ENCODE assay signal across 8 cellular contexts in the genomic region with DNA sequence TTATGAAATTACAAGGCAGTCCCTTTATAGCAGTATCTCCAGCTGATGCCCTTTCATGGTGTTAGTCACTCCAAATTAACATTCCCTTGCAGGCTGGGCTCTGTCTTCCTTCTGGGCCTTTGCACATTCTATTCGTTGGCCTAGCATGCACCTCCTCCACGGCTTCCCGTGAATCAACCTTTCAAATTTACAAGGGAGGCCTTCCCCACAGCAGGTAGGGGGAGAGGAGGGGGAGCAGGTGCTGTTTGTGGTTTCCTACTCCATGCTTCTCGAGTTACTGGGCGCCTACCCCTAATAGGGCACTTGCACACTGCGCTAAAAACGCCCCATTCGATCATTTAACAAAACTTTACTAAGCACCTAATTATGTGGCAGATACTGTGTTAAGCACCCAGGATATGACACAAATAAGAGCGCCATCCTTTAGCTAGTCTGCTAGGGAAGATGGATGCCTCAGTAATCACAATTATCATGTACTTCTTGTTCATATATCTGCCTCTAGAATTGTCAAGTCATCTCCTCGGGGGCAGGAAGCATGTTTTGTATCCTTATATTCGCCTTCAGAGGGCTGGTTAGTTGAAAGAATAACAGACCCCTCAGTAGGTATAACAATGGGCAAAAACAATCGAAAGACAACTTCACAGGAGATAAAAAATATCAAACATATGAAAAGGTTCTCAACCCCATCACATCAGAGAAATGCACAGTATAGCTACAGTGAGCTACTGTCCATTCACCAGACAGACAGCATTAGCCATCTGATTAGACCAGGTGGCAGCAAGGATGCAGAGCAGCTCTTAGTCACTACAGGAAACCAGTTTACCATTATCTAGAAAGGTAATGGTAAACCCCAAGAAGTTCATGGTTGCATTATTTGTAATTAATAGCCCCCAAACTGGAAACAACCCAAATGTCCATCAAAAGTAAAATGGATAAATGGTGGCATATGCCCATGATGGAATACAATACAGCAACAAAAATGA. TPM values are rescaled to one million over a fixed set of nuclear protein-coding genes. Genes with fewer than 3 reads are reported as not detected.
DNase-seq lines count a peak whose midpoint lies in the region; ATAC-seq and TF ChIP-seq lines count a peak whose summit lies in the region.

No MANE protein-coding gene starts in this region.

- in situ Hi-C loops in gastrocnemius medialis (cut with MboI; ENCODE audit: low sequenced_read_pairs in 4 of 4), result no loop called here

- ATAC-seq in Right ventricle myocardium superior (ENCODE audit: poor library complexity) (no peak), gastrocnemius medialis (no peak), GM19324 (IDR thresholded peaks at IDR 0.05; ENCODE audit: low FRiP score, unreplicated experiment) (no peak), HG03432 (IDR thresholded peaks at IDR 0.05; ENCODE audit: unreplicated experiment) (no peak), left lobe of liver (no peak)

- H3K27me3 ChIP-seq in right atrium auricular region (no peaks in the 10 kb centered on the region), gastrocnemius medialis (no peaks in the 10 kb centered on the region)

- H3K4me1 ChIP-seq in right atrium auricular region (peaks cover 0 to 39% of the 10 kb centered on the region in 2 donors), gastrocnemius medialis (peaks cover 21 to 32% of the 10 kb centered on the region in 2 donors)

- H3K9me3 ChIP-seq in right atrium auricular region (no peaks in the 10 kb centered on the region), gastrocnemius medialis (no peaks in the 10 kb centered on the region)

- no peak for TF ChIP-seq POLR2A in gastrocnemius medialis (IDR thresholded peaks at IDR 0.05)

- H3K4me3 ChIP-seq in right atrium auricular region (no peak overlapping the region), gastrocnemius medialis (no peak overlapping the region)

- H3K36me3 ChIP-seq in right atrium auricular region (no peaks in the 10 kb centered on the region), gastrocnemius medialis (no peaks in the 10 kb centered on the region)

- intact Hi-C loops in Right ventricle myocardium superior (cut with DNase I), result no loop called here
- intact Hi-C loops in gastrocnemius medialis (cut with DNase I; ENCODE audit: low total_unique reads), result no loop called here

- H3K27ac ChIP-seq in right atrium auricular region (peak overlapping the region; percentile 97), gastrocnemius medialis (peak overlapping the region; percentile 79 to 97 (median 87))

- TF ChIP-seq CTCF in right atrium auricular region (IDR thresholded peaks at IDR 0.05) (no peak), gastrocnemius medialis (IDR thresholded peaks at IDR 0.05 in 4 of 5, conservative IDR thresholded peaks at IDR 0.05 in 1 of 5) (no peak)

- DNase-seq in right atrium auricular region (ENCODE audit: low spot score), result no peak
- DNase-seq in Right ventricle myocardium superior, result no peak
- DNase-seq in activated CD4-positive, CD25-positive, alpha-beta regulatory T cell (lab: John Stamatoyannopoulos, UW), result peak in 3 of 4 experiments; percentile 4 to 20 (median 11)
- DNase-seq in effector CD8-positive, alpha-beta T cell (lab: John Stamatoyannopoulos, UW), result peak; percentile 11
- no peak for DNase-seq in gastrocnemius medialis
- no peak for DNase-seq in left lobe of liver (ENCODE audit: low spot score)

RNA-seq across cellular contexts. Expression of a gene that starts 1.7 kb away (rescaled TPM):
- total RNA-seq in right atrium auricular region, result 10 to 100 TPM; 39.3 to 51.9 TPM
- 48.1 TPM for total RNA-seq in Right ventricle myocardium superior
- total RNA-seq in gastrocnemius medialis, result 10 to 100 TPM; 16.4 to 38.4 (median 19.0) TPM
- total RNA-seq in left lobe of liver, result 83.7 TPM

RNA-seq across cellular contexts. Expression of a gene that starts 42.1 kb away (rescaled TPM):
- under 1 TPM in 1 of 2 donors, not detected in 1; 0.24 TPM for total RNA-seq in right atrium auricular region
- total RNA-seq in Right ventricle myocardium superior, result not detected
- not detected for total RNA-seq in gastrocnemius medialis
- total RNA-seq in left lobe of liver, result 0.10 TPM

RNA-seq across cellular contexts. Expression of a gene that starts 51.2 kb away (rescaled TPM):
- total RNA-seq in right atrium auricular region, result 10 to 100 TPM; 18.5 to 26.3 TPM
- total RNA-seq in Right ventricle myocardium superior, result 46.6 TPM
- total RNA-seq in gastrocnemius medialis, result 10 to 100 TPM; 18.8 to 42.8 (median 24.1) TPM
- 35.4 TPM for total RNA-seq in left lobe of liver

Comparison
In these comparisons a context has a peak if more than half of its experiments do, and no peak if none do; other contexts are left out.
1. DNase-seq: peak in activated CD4-positive, CD25-positive, alpha-beta regulatory T cell (3 of 4) and effector CD8-positive, alpha-beta T cell (single experiment); none in right atrium auricular region (single experiment), Right ventricle myocardium superior (single experiment), gastrocnemius medialis (0 of 2) and left lobe of liver (single experiment).